ENCODE assay signal across 21 cellular contexts in genomic region chr18:24326211-24326610, GRCh38.
"Had no signal": no experiment of that assay in that cellular context is flagged by ENCODE, and none has a peak within 500 bp of the region (broad histone marks: within the 10 kb centered on the region; RNA-seq: fewer than 3 reads in every experiment).

No MANE protein-coding gene starts in this region.

- FAIRE-seq: endometrium, keratinocyte had no signal

- H3K4me1 ChIP-seq: gastrocnemius medialis, parathyroid adenoma, prostate gland, stomach, transverse colon had no signal

- H3K4me3 ChIP-seq: gastrocnemius medialis, prostate gland, skin epidermis, stomach, thoracic aorta, transverse colon had no signal

- ATAC-seq: esophagus mucosa; gastrocnemius medialis; naive thymus-derived CD4-positive, alpha-beta T cell; sciatic nerve had no signal

- H3K27me3 ChIP-seq: gastrocnemius medialis, stomach, transverse colon had no signal

- H3K9me3 ChIP-seq: gastrocnemius medialis, prostate gland, stomach, thoracic aorta, transverse colon had no signal

- H3K9ac ChIP-seq: parathyroid adenoma had no signal

- H2AFZ ChIP-seq: parathyroid adenoma had no signal

- DNase-seq: cortex of kidney; effector memory CD4-positive, alpha-beta T cell; gastrocnemius medialis; immature natural killer cell; mesendoderm; naive thymus-derived CD4-positive, alpha-beta T cell; nephron progenitor cell; stimulated activated CD4-positive, alpha-beta T cell treated with anti-CD3 and anti-CD28 coated beads, Interleukin-2, amount 100 ng/mL, for 24 hours; stimulated activated CD4-positive, alpha-beta T cell treated with anti-CD3 and anti-CD28 coated beads, Interleukin-4, amount 100 ng/mL, for 4 hours; stimulated activated naive CD4-positive, alpha-beta T cell; stomach; substantia nigra; transverse colon had no signal

- H3K27ac ChIP-seq: gastrocnemius medialis, parathyroid adenoma, prostate gland, skin epidermis, stomach, thoracic aorta, transverse colon had no signal

- H3K36me3 ChIP-seq: gastrocnemius medialis, prostate gland, stomach, thoracic aorta, transverse colon had no signal
